In the genomic region with DNA sequence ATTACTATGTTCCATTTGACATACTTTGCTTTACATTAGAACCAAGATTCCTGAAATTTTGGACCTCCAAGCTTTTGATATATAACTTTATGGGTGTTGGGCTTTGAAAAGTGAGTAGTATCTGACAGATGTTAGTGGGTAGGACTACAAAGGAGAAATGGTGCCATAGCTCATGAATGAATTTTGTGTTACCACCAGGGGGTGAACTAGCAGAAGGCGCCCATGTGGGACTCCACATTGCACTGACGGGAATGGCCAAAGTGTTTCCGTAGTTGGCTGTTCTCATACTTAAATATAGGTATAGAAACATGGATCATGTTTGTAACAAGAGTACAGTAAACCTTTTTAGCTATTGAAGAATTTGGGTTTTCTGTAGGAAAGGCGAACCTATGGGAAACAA, we compare ENCODE assay signal across 18 cellular contexts.
DNase-seq lines count a peak whose midpoint lies in the region; ATAC-seq, FAIRE-seq and TF ChIP-seq lines count a peak whose summit lies in the region.
"Had no signal": no experiment of that assay in that cellular context is flagged by ENCODE, and none has a peak within 500 bp of the region (broad histone marks: within the 10 kb centered on the region; RNA-seq: fewer than 3 reads in every experiment).

No MANE protein-coding gene starts in this region.

- ATAC-seq in DND-41 (ENCODE audit: insufficient read depth, low read depth): no peak
- ATAC-seq in left lobe of liver: peak; percentile 91
- ATAC-seq: K562; lower lobe of right lung; natural killer cell treated with Interleukin-12 subunit alpha and Interleukin-12 subunit beta and Interleukin-15 and Interleukin-18, amount 100 ng/mL, for 72 hours had no signal

- no peaks in the 10 kb centered on the region for H3K79me2 ChIP-seq in DND-41 (ENCODE audit: insufficient read depth, low read length)

- H3K4me2 ChIP-seq in DND-41 (ENCODE audit: insufficient read depth, low read length): no peak overlapping the region
- H3K4me2 ChIP-seq: BLaER1 treated with 17β-estradiol and CSF1 and Interleukin-3, amounts not matched to agents 10 nM and 100 nM had no signal

- DNase-seq in DND-41: no peak
- peak; percentile 17 for DNase-seq in HuH-7 (ENCODE audit: low spot score)
- DNase-seq in SK-MEL-5 (ENCODE audit: low read depth, low spot score): peak; percentile 68
- peak; percentile 43 for DNase-seq in left lobe of liver (ENCODE audit: low spot score)
- DNase-seq in NCI-H1105 treated with DMSO at 0.1 percent for 48 hours (lab: John Stamatoyannopoulos, UW): no peak
- DNase-seq in amygdala (lab: John Stamatoyannopoulos, UW): no peak
- DNase-seq in T1000 (lab: John Stamatoyannopoulos, UW): no peak
- DNase-seq in small intestine: no peak
- DNase-seq: activated gamma-delta T cell; lower lobe of right lung; NCI-H2029 treated with DMSO at 0.1 percent for 48 hours; NK-92 treated with Interleukin-12 subunit alpha and Interleukin-12 subunit beta, amount 100 ng/mL, for 24 hours; testis had no signal

- no peaks in the 10 kb centered on the region for H4K20me1 ChIP-seq in DND-41 (ENCODE audit: insufficient read depth, low read length)
- H4K20me1 ChIP-seq: BLaER1 treated with 17β-estradiol and CSF1 and Interleukin-3, amounts not matched to agents 10 nM and 100 nM had no signal

- H3K27ac ChIP-seq in DND-41 (ENCODE audit: low read length) (no peak overlapping the region), small intestine (ENCODE audit: low read depth in 1 of 2, low read length in 1 of 2) (no peak overlapping the region)
- H3K27ac ChIP-seq: BLaER1 treated with 17β-estradiol and CSF1 and Interleukin-3, amounts not matched to agents 10 nM and 100 nM; lower lobe of right lung; SJSA1; testis; VCaP had no signal

- 83 to 86% (median 83%) methylated on average over 4 of the region's 4 CpGs for WGBS in small intestine, 3 donors

- no peak for FAIRE-seq in small intestine (lab: Jason Lieb, UNC)
- FAIRE-seq: K562 had no signal

- no peak overlapping the region for H3K4me3 ChIP-seq in DND-41 (ENCODE audit: low read depth in 1 of 2, low read length in 2 of 2)
- H3K4me3 ChIP-seq in small intestine (ENCODE audit: low read depth in 1 of 2, low read length in 2 of 2): no peak overlapping the region
- H3K4me3 ChIP-seq: BLaER1 treated with 17β-estradiol and CSF1 and Interleukin-3, amounts not matched to agents 10 nM and 100 nM; K562; lower lobe of right lung; SJSA1; testis had no signal

- H3K9ac ChIP-seq in DND-41 (ENCODE audit: low read depth, low read length): no peak overlapping the region
- H3K9ac ChIP-seq: BLaER1 treated with 17β-estradiol and CSF1 and Interleukin-3, amounts not matched to agents 10 nM and 100 nM had no signal

- TF ChIP-seq CTCF in DND-41 (IDR thresholded peaks at IDR 0.05; ENCODE audit: borderline replicate concordance, extremely low read depth, low read length, poor library complexity, severe bottlenecking): peak; percentile 27

- no peaks in the 10 kb centered on the region for H3K9me3 ChIP-seq in DND-41 (ENCODE audit: insufficient read depth, low read length, severe bottlenecking)
- H3K9me3 ChIP-seq in small intestine (ENCODE audit: control insufficient read depth, low read depth): no peaks in the 10 kb centered on the region
- H3K9me3 ChIP-seq: BLaER1 treated with 17β-estradiol and CSF1 and Interleukin-3, amounts not matched to agents 10 nM and 100 nM; lower lobe of right lung; SJSA1; testis had no signal

- H3K27me3 ChIP-seq in DND-41 (ENCODE audit: insufficient read depth, low read length, poor library complexity): no peaks in the 10 kb centered on the region
- no peaks in the 10 kb centered on the region for H3K27me3 ChIP-seq in small intestine (ENCODE audit: control insufficient read depth in 2 of 2, insufficient read depth in 2 of 2, low read length in 2 of 2)
- H3K27me3 ChIP-seq: BLaER1 treated with 17β-estradiol and CSF1 and Interleukin-3, amounts not matched to agents 10 nM and 100 nM; SJSA1; testis had no signal

- H2AFZ ChIP-seq in DND-41 (ENCODE audit: low read depth, low read length): no peak overlapping the region

- H3K36me3 ChIP-seq in DND-41 (ENCODE audit: insufficient read depth, low read length) (no peaks in the 10 kb centered on the region), small intestine (ENCODE audit: control insufficient read depth in 2 of 2, insufficient read depth in 2 of 2, low read length in 2 of 2) (no peaks in the 10 kb centered on the region)
- H3K36me3 ChIP-seq: BLaER1 treated with 17β-estradiol and CSF1 and Interleukin-3, amounts not matched to agents 10 nM and 100 nM; lower lobe of right lung; SJSA1 had no signal

- H3K4me1 ChIP-seq in DND-41 (ENCODE audit: insufficient read depth, low read length) (no peaks in the 10 kb centered on the region), small intestine (ENCODE audit: control insufficient read depth in 2 of 2, insufficient read depth in 1 of 2, low read depth in 1 of 2, low read length in 1 of 2) (no peaks in the 10 kb centered on the region)
- H3K4me1 ChIP-seq: BLaER1 treated with 17β-estradiol and CSF1 and Interleukin-3, amounts not matched to agents 10 nM and 100 nM; lower lobe of right lung; SJSA1; testis had no signal

- in situ Hi-C loops in SK-MEL-5 (cut with HindIII; ENCODE audit: low pct_unique_long_range_greater_than_20kb, low sequenced_read_pairs): no loop called here

Comparison
In these comparisons a context has a peak if more than half of its experiments do, and no peak if none do; other contexts are left out.
1. DNase-seq: peak in HuH-7 (single experiment), SK-MEL-5 (single experiment) and left lobe of liver (single experiment); none in DND-41 (single experiment), NCI-H1105 treated with DMSO at 0.1 percent for 48 hours (single experiment), amygdala (0 of 56), T1000 (single experiment) and small intestine (single experiment).